Comparison of ENCODE assay signal across 1 cellular context in genomic region chr5:10676946-10677345, GRCh38.
TF ChIP-seq lines count a peak whose summit lies in the region.

No MANE protein-coding gene starts in this region.

TF ChIP-seq in K562, 482 proteins besides CTCF, POLR2A, EP300 and RAD21 (continued from another document):
- TF ChIP-seq THRB (CRISPR knock-in tag; conservative IDR thresholded peaks at IDR 0.05) (0 out of 2 replicates have a peak, but pooled peaks have one; percentile 17), ZBTB8A (IDR thresholded peaks at IDR 0.05; ENCODE audit: partially characterized antibody) (no peak), ADNP (tag; IDR thresholded peaks at IDR 0.05) (0 out of 2 replicates have a peak, but pooled peaks have one; percentile 32)
